20 cellular contexts compared by ENCODE assay signal in genomic region chr9:71524996-71525580, GRCh38.
"Had no signal": no experiment of that assay in that cellular context is flagged by ENCODE, and none has a peak within 500 bp of the region (broad histone marks: within the 10 kb centered on the region; RNA-seq: fewer than 3 reads in every experiment).

No MANE protein-coding gene starts in this region.

- H3K4me1 ChIP-seq: esophagus squamous epithelium, left lung, pancreas, thyroid gland, uterus had no signal

- H3K27me3 Mint-ChIP-seq: brain had no signal

- H3K27ac Mint-ChIP-seq: activated CD4-positive, alpha-beta memory T cell treated with anti-CD3 and anti-CD28 coated beads, Interleukin-2, amount 10 ng/mL, durations not matched to agents 7 days and 5 days; activated naive CD8-positive, alpha-beta T cell; activated T-cell treated with anti-CD3 and anti-CD28 coated beads, Interleukin-2, amount 50 U/mL, for 72 hours; naive thymus-derived CD4-positive, alpha-beta T cell; stimulated activated effector memory CD8-positive, alpha-beta T cell treated with anti-CD3 and anti-CD28 coated beads, Interleukin-12 subunit alpha, Interleukin-12 subunit beta, amount 100 ng/mL, for 72 hours; WTC11 had no signal

- H3K9me3 Mint-ChIP-seq: activated CD4-positive, alpha-beta memory T cell treated with anti-CD3 and anti-CD28 coated beads, Interleukin-2, amount 10 ng/mL, durations not matched to agents 7 days and 5 days; activated T-cell treated with anti-CD3 and anti-CD28 coated beads, Interleukin-2, amount 50 U/mL, for 72 hours; brain; stimulated activated effector memory CD8-positive, alpha-beta T cell treated with anti-CD3 and anti-CD28 coated beads, Interleukin-12 subunit alpha, Interleukin-12 subunit beta, amount 100 ng/mL, for 72 hours; WTC11 had no signal

- H3K36me3 ChIP-seq: esophagus squamous epithelium, left lung, pancreas, thyroid gland, uterus had no signal

- DNase-seq: activated CD4-positive, alpha-beta memory T cell treated with anti-CD3 and anti-CD28 coated beads, Interleukin-2, amount 10 ng/mL, durations not matched to agents 7 days and 5 days; activated CD4-positive, alpha-beta T cell treated with anti-CD3 and anti-CD28 coated beads for 4 hours; activated CD8-positive, alpha-beta memory T cell treated with anti-CD3 and anti-CD28 coated beads, Interleukin-2, amount 50 U/mL, for 4 hours; activated gamma-delta T cell; activated T-cell treated with anti-CD3 and anti-CD28 coated beads, Interleukin-2, amount 50 U/mL, for 72 hours; central memory CD4-positive, alpha-beta T cell; effector CD4-positive, alpha-beta T cell; esophagus squamous epithelium; mucosa of descending colon; naive thymus-derived CD4-positive, alpha-beta T cell; thyroid gland; uterus had no signal

- ATAC-seq: activated T-cell treated with anti-CD3 and anti-CD28 coated beads, Interleukin-2, amount 50 U/mL, for 72 hours; left lung; mucosa of descending colon; naive thymus-derived CD4-positive, alpha-beta T cell; pancreas; stimulated activated effector memory CD8-positive, alpha-beta T cell treated with anti-CD3 and anti-CD28 coated beads, Interleukin-12 subunit alpha, Interleukin-12 subunit beta, amount 100 ng/mL, for 72 hours; WTC11 had no signal

- H3K9me3 ChIP-seq: esophagus squamous epithelium, left lung, mucosa of descending colon, pancreas, thyroid gland, uterus had no signal

- H3K4me1 Mint-ChIP-seq: activated CD4-positive, alpha-beta memory T cell treated with anti-CD3 and anti-CD28 coated beads, Interleukin-2, amount 10 ng/mL, durations not matched to agents 7 days and 5 days; stimulated activated effector memory CD8-positive, alpha-beta T cell treated with anti-CD3 and anti-CD28 coated beads, Interleukin-12 subunit alpha, Interleukin-12 subunit beta, amount 100 ng/mL, for 72 hours had no signal

- H3K27me3 ChIP-seq: esophagus squamous epithelium, hepatocyte, left lung, pancreas, thyroid gland, uterus had no signal

- H3K4me3 Mint-ChIP-seq: activated CD4-positive, alpha-beta memory T cell treated with anti-CD3 and anti-CD28 coated beads, Interleukin-2, amount 10 ng/mL, durations not matched to agents 7 days and 5 days; activated naive CD8-positive, alpha-beta T cell; activated T-cell treated with anti-CD3 and anti-CD28 coated beads, Interleukin-2, amount 50 U/mL, for 72 hours; brain; naive thymus-derived CD4-positive, alpha-beta T cell; stimulated activated effector memory CD8-positive, alpha-beta T cell treated with anti-CD3 and anti-CD28 coated beads, Interleukin-12 subunit alpha, Interleukin-12 subunit beta, amount 100 ng/mL, for 72 hours; WTC11 had no signal

- H3K36me3 Mint-ChIP-seq: activated naive CD8-positive, alpha-beta T cell; brain; naive thymus-derived CD4-positive, alpha-beta T cell; stimulated activated effector memory CD8-positive, alpha-beta T cell treated with anti-CD3 and anti-CD28 coated beads, Interleukin-12 subunit alpha, Interleukin-12 subunit beta, amount 100 ng/mL, for 72 hours; WTC11 had no signal

- H3K4me3 ChIP-seq: coronary artery, esophagus squamous epithelium, hepatocyte, left lung, mucosa of descending colon, pancreas, thyroid gland, uterus had no signal

- H3K27ac ChIP-seq: coronary artery, esophagus squamous epithelium, hepatocyte, left lung, pancreas, thyroid gland, uterus had no signal
